Comparison of ENCODE assay signal across 1 cellular context in genomic region chr22:30216272-30216671, GRCh38.
TF ChIP-seq lines count a peak whose summit lies in the region.

No MANE protein-coding gene starts in this region.

TF ChIP-seq in HEK293, 187 proteins besides CTCF, POLR2A, EP300 and RAD21:
- TF ChIP-seq ZNF121 (tag by site-specific recombination; IDR thresholded peaks at IDR 0.05) = peak; percentile 68
